ENCODE assay signal across 8 cellular contexts in genomic region chr15:92277776-92278175, GRCh38.
DNase-seq lines count a peak whose midpoint lies in the region; ATAC-seq and TF ChIP-seq lines count a peak whose summit lies in the region.

No MANE protein-coding gene starts in this region.

- no peaks in the 10 kb centered on the region for H3K9me3 Mint-ChIP-seq in T-cell

- peaks cover 23 to 26% of the 10 kb centered on the region in 2 donors for H3K27me3 Mint-ChIP-seq in T-cell

- no peak overlapping the region for H3K4me3 Mint-ChIP-seq in T-cell

- peak; percentile 5 to 59 for DNase-seq in NCI-H526 (lab: John Stamatoyannopoulos, UW)
- no peak for DNase-seq in NCI-H526 treated with DMSO at 0.1 percent for 48 hours (lab: John Stamatoyannopoulos, UW)
- DNase-seq in UCSD-AML1 (lab: John Stamatoyannopoulos, UW; ENCODE audit: unreplicated experiment) = peak; percentile 23
- no peak for DNase-seq in right lobe of liver
- no peak for DNase-seq in activated CD8-positive, alpha-beta memory T cell treated with anti-CD3 and anti-CD28 coated beads for 24 hours
- DNase-seq in T-cell = no peak

- no peak for TF ChIP-seq POLR2A in right lobe of liver (IDR thresholded peaks at IDR 0.05)

- no peaks in the 10 kb centered on the region for H3K36me3 Mint-ChIP-seq in T-cell

- CTCF ChIA-PET in HEK293 (lab: Yijun Ruan, JAX) = interaction anchor here (0.9 kb wide), 1 partner anchor 8 kb away, joined by 4 read pairs; no protein-coding TSS in a partner anchor
- CTCF ChIA-PET in T-cell (lab: Charles Lee) = no interaction called here

- H3K27ac ChIP-seq in HEK293 (ENCODE audit: extremely low read depth, low read depth, low read length) (no peak overlapping the region), right lobe of liver (no peak overlapping the region)

- H3K4me3 ChIP-seq in HEK293 (ENCODE audit: low read depth, low read length) (no peak overlapping the region), right lobe of liver (no peak overlapping the region)

- H3K27me3 ChIP-seq in right lobe of liver = no peaks in the 10 kb centered on the region

- TF ChIP-seq CTCF in HEK293 (tag by site-specific recombination; IDR thresholded peaks at IDR 0.05) (peak; percentile 48; the same call in 1 of the 2 replicates), right lobe of liver (IDR thresholded peaks at IDR 0.05) (peak; percentile 25 to 49 (median 32))

- H3K4me1 ChIP-seq in HEK293 (ENCODE audit: control insufficient read depth, insufficient read depth, low read length) (no peaks in the 10 kb centered on the region), right lobe of liver (no peaks in the 10 kb centered on the region)

- H3K9me3 ChIP-seq in HEK293 (ENCODE audit: control insufficient read depth, insufficient read depth, low read depth, low read length) (no peaks in the 10 kb centered on the region), right lobe of liver (no peaks in the 10 kb centered on the region)

- no CpG with 5 or more reads among the region's 1 CpG for WGBS in right lobe of liver (ENCODE audit: insufficient coverage, low coverage, low lambda C conversion rate, missing lambda C conversion rate)

- no peak overlapping the region for H3K27ac Mint-ChIP-seq in T-cell

- no peaks in the 10 kb centered on the region for H3K4me1 Mint-ChIP-seq in T-cell

- H3K36me3 ChIP-seq in HEK293 (ENCODE audit: control insufficient read depth in 2 of 2, insufficient read depth in 1 of 2, low read length in 2 of 2) (no peaks in the 10 kb centered on the region), right lobe of liver (no peaks in the 10 kb centered on the region)

- intact Hi-C loops in right lobe of liver (cut with DNase I) = no loop called here

- peak; percentile 40 to 67 (median 54) for ATAC-seq in right lobe of liver
- no peak for ATAC-seq in HG03460 (IDR thresholded peaks at IDR 0.05; ENCODE audit: unreplicated experiment)
- ATAC-seq in T-cell (replicated peaks in 1 of 4) = no peak

- POLR2A ChIA-PET in HEK293 (lab: Yijun Ruan, JAX) = no interaction called here
- POLR2A ChIA-PET in T-cell (lab: Charles Lee) = no interaction called here

TF ChIP-seq in HEK293, 187 proteins besides CTCF, POLR2A, EP300 and RAD21:
- no peak for TF ChIP-seq ZNF404 (tag by site-specific recombination; IDR thresholded peaks at IDR 0.05)
- TF ChIP-seq YY2 (tag by site-specific recombination; IDR thresholded peaks at IDR 0.05) = no peak
- no peak for TF ChIP-seq ZNF398 (tag by site-specific recombination; IDR thresholded peaks at IDR 0.05)
- no peak for TF ChIP-seq ZNF112 (tag by site-specific recombination; IDR thresholded peaks at IDR 0.05)
- TF ChIP-seq ZNF514 (tag by site-specific recombination; IDR thresholded peaks at IDR 0.05) = no peak
- no peak for TF ChIP-seq ZNF132 (tag by site-specific recombination; IDR thresholded peaks at IDR 0.05; ENCODE audit: borderline replicate concordance)
- TF ChIP-seq ZBTB17 (tag by site-specific recombination; IDR thresholded peaks at IDR 0.05) = no peak
TF ChIP-seq in HEK293: peak in this region for 0.

Comparison
In these comparisons a context has a peak if more than half of its experiments do, and no peak if none do; other contexts are left out.
1. DNase-seq: peak in NCI-H526 (2 of 2) and UCSD-AML1 (single experiment); none in NCI-H526 treated with DMSO at 0.1 percent for 48 hours (single experiment), right lobe of liver (0 of 3), activated CD8-positive, alpha-beta memory T cell treated with anti-CD3 and anti-CD28 coated beads for 24 hours (single experiment) and T-cell (0 of 34).
2. ATAC-seq: peak in right lobe of liver (4 of 4); none in HG03460 (single experiment) and T-cell (0 of 4).